Comparison of ENCODE assay signal across 1 cellular context in genomic region chr9:38380872-38381534, GRCh38.
TF ChIP-seq lines count a peak whose summit lies in the region.

No MANE protein-coding gene starts in this region.

TF ChIP-seq in H1, 55 proteins besides CTCF, POLR2A, EP300 and RAD21 (continued from another document):
- TF ChIP-seq CHD7 (IDR thresholded peaks at IDR 0.05; ENCODE audit: insufficient replicate concordance, low read length) (no peak), RBBP5 (IDR thresholded peaks at IDR 0.05; ENCODE audit: borderline replicate concordance, low read depth, low read length) (no peak), MAX (IDR thresholded peaks at IDR 0.05) (0 out of 2 replicates have a peak, but pooled peaks have one; percentile 40), CEBPB (IDR thresholded peaks at IDR 0.05; ENCODE audit: low read depth, low read length) (no peak), EGR1 (IDR thresholded peaks at IDR 0.05; ENCODE audit: borderline replicate concordance, low read depth, low read length) (no peak), CBX5 (IDR thresholded peaks at IDR 0.05; ENCODE audit: low read depth, low read length) (no peak), USF2 (IDR thresholded peaks at IDR 0.05; ENCODE audit: low read length) (peak; percentile 47; the same call in 1 of the 2 replicates), BCL11A (IDR thresholded peaks at IDR 0.05; ENCODE audit: low read depth in 2 of 2, low read length in 2 of 2) (no peak), CHD1 (IDR thresholded peaks at IDR 0.05; ENCODE audit: low read depth, low read length) (no peak), CREB1 (IDR thresholded peaks at IDR 0.05) (no peak), FOSL1 (IDR thresholded peaks at IDR 0.05; ENCODE audit: insufficient read depth, low read depth, low read length) (no peak), SUZ12 (IDR thresholded peaks at IDR 0.05; ENCODE audit: low read length) (no peak), PHF8 (conservative IDR thresholded peaks at IDR 0.05; ENCODE audit: low read depth, low read length) (no peak), GTF2F1 (IDR thresholded peaks at IDR 0.05; ENCODE audit: borderline replicate concordance, low read depth, low read length) (no peak), KDM4A (IDR thresholded peaks at IDR 0.05; ENCODE audit: low read depth, low read length, severe bottlenecking) (peak; percentile 26), JUN (IDR thresholded peaks at IDR 0.05; ENCODE audit: low read depth, low read length) (no peak), SAP30 (IDR thresholded peaks at IDR 0.05; ENCODE audit: insufficient read depth, insufficient replicate concordance, low read length) (no peak), HDAC6 (IDR thresholded peaks at IDR 0.05; ENCODE audit: low read depth, low read length) (no peak), NANOG (IDR thresholded peaks at IDR 0.05; ENCODE audit: insufficient read depth, low read depth, low read length, poor library complexity, severe bottlenecking) (peak; percentile 97), JUND (IDR thresholded peaks at IDR 0.05; ENCODE audit: low read length) (no peak)
